In the genomic region with DNA sequence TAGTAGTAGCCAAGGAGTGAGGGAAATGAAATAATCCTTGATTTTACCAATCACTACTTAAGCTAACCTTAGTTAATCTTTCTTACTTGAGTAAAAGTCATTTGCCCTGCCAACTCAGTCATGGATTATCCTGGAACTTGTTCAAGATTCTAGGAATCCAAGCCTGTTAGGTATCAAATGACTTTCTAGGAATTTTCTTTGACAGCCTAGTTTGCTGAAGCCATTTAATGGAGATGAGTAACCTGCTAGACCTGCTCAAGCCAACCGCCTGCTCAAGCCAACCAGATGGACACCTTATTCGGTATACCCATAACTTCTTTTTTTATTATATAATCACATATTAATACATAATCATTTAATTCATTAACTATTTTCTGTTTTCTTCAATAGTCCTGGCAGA, we compare ENCODE assay signal across 19 cellular contexts.
"Had no signal": no experiment of that assay in that cellular context is flagged by ENCODE, and none has a peak within 500 bp of the region (broad histone marks: within the 10 kb centered on the region; RNA-seq: fewer than 3 reads in every experiment).

No MANE protein-coding gene starts in this region.

- ATAC-seq: effector memory CD8-positive, alpha-beta T cell; esophagus mucosa; foreskin keratinocyte; naive thymus-derived CD4-positive, alpha-beta T cell; sciatic nerve; stimulated activated naive B cell treated with anti-CD40 and anti-IgM and Interleukin-4, amounts not matched to agents 10 μg/mL and 1 μg/mL and 100 μg/mL, for 72 hours; stimulated activated naive CD8-positive, alpha-beta T cell treated with anti-CD3 and anti-CD28 coated beads, Interleukin-15, amount 100 ng/mL, for 72 hours had no signal

- DNase-seq: cerebellar nuclear complex; effector memory CD8-positive, alpha-beta T cell; foreskin keratinocyte; mammary epithelial cell; naive thymus-derived CD4-positive, alpha-beta T cell; nephron progenitor cell; retina; spleen; stimulated activated CD4-positive, alpha-beta T cell treated with anti-CD3 and anti-CD28 coated beads, Interleukin-15, amount 100 ng/mL, for 24 hours; stimulated activated CD4-positive, alpha-beta T cell treated with anti-CD3 and anti-CD28 coated beads, Interleukin-1b, Interleukin-23, amount 100 ng/mL, for 48 hours; stimulated activated CD4-positive, alpha-beta T cell treated with anti-CD3 and anti-CD28 coated beads, Interleukin-4, amount 100 ng/mL, for 4 hours; stimulated activated naive B cell treated with anti-CD40 and anti-IgM and Interleukin-4, amounts not matched to agents 10 μg/mL and 1 μg/mL and 100 μg/mL, for 72 hours; stimulated activated naive CD8-positive, alpha-beta T cell treated with anti-CD3 and anti-CD28 coated beads, Interleukin-15, amount 100 ng/mL, for 72 hours; transverse colon had no signal

- H3K4me3 ChIP-seq: hepatocyte, prostate gland, spleen, thoracic aorta, transverse colon had no signal
